In genomic region chr20:50957798-50958732, GRCh38 we compare ENCODE assay signal across 1 cellular context.
TF ChIP-seq lines count a peak whose summit lies in the region.

Gene DPM1, minus strand, starts transcription at chr20:50958532. Its CDS starts 9 bp downstream, at chr20:50958523.

TF ChIP-seq in HepG2, 621 proteins besides CTCF, POLR2A, EP300 and RAD21 (continued from another document and continues in another):
- TF ChIP-seq FUBP1 (CRISPR knock-in tag; IDR thresholded peaks at IDR 0.05; ENCODE audit: borderline replicate concordance) = peak; percentile 74; the same call in 1 of the 2 replicates
- TF ChIP-seq SKI (IDR thresholded peaks at IDR 0.05; ENCODE audit: partially characterized antibody) = peak; percentile 46
- TF ChIP-seq, protein P1, sequence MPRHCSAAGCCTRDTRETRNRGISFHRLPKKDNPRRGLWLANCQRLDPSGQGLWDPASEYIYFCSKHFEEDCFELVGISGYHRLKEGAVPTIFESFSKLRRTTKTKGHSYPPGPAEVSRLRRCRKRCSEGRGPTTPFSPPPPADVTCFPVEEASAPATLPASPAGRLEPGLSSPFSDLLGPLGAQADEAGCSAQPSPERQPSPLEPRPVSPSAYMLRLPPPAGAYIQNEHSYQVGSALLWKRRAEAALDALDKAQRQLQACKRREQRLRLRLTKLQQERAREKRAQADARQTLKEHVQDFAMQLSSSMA (CRISPR knock-in tag; IDR thresholded peaks at IDR 0.05) = 0 out of 2 replicates have a peak, but pooled peaks have one; percentile 45
- TF ChIP-seq, protein P2, sequence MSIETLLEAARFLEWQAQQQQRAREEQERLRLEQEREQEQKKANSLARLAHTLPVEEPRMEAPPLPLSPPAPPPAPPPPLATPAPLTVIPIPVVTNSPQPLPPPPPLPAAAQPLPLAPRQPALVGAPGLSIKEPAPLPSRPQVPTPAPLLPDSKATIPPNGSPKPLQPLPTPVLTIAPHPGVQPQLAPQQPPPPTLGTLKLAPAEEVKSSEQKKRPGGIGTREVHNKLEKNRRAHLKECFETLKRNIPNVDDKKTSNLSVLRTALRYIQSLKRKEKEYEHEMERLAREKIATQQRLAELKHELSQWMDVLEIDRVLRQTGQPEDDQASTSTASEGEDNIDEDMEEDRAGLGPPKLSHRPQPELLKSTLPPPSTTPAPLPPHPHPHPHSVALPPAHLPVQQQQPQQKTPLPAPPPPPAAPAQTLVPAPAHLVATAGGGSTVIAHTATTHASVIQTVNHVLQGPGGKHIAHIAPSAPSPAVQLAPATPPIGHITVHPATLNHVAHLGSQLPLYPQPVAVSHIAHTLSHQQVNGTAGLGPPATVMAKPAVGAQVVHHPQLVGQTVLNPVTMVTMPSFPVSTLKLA (IDR thresholded peaks at IDR 0.05) = no peak
- TF ChIP-seq, protein P3, sequence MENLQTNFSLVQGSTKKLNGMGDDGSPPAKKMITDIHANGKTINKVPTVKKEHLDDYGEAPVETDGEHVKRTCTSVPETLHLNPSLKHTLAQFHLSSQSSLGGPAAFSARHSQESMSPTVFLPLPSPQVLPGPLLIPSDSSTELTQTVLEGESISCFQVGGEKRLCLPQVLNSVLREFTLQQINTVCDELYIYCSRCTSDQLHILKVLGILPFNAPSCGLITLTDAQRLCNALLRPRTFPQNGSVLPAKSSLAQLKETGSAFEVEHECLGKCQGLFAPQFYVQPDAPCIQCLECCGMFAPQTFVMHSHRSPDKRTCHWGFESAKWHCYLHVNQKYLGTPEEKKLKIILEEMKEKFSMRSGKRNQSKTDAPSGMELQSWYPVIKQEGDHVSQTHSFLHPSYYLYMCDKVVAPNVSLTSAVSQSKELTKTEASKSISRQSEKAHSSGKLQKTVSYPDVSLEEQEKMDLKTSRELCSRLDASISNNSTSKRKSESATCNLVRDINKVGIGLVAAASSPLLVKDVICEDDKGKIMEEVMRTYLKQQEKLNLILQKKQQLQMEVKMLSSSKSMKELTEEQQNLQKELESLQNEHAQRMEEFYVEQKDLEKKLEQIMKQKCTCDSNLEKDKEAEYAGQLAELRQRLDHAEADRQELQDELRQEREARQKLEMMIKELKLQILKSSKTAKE (CRISPR knock-in tag; IDR thresholded peaks at IDR 0.05; ENCODE audit: borderline replicate concordance) = no peak
- TF ChIP-seq DNMT3B (CRISPR knock-in tag; conservative IDR thresholded peaks at IDR 0.05) = peak; percentile 95
- peak; percentile 17 for TF ChIP-seq CHCHD3 (CRISPR knock-in tag; IDR thresholded peaks at IDR 0.05)
- TF ChIP-seq GTF2F1 (IDR thresholded peaks at IDR 0.05; ENCODE audit: low read length) = peak; percentile 85; the same call in 1 of the 2 replicates
- TF ChIP-seq ZNF570 (CRISPR knock-in tag; IDR thresholded peaks at IDR 0.05; ENCODE audit: borderline replicate concordance) = no peak
- TF ChIP-seq MIER2 (CRISPR knock-in tag; IDR thresholded peaks at IDR 0.05) = peak; percentile 13; the same call in 1 of the 2 replicates
- TF ChIP-seq SRF (IDR thresholded peaks at IDR 0.05; ENCODE audit: low read depth, low read length) = no peak
- TF ChIP-seq CEBPG (CRISPR knock-in tag; IDR thresholded peaks at IDR 0.05) = peak; percentile 79
- TF ChIP-seq, protein P4, sequence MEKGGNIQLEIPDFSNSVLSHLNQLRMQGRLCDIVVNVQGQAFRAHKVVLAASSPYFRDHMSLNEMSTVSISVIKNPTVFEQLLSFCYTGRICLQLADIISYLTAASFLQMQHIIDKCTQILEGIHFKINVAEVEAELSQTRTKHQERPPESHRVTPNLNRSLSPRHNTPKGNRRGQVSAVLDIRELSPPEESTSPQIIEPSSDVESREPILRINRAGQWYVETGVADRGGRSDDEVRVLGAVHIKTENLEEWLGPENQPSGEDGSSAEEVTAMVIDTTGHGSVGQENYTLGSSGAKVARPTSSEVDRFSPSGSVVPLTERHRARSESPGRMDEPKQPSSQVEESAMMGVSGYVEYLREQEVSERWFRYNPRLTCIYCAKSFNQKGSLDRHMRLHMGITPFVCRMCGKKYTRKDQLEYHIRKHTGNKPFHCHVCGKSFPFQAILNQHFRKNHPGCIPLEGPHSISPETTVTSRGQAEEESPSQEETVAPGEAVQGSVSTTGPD (CRISPR knock-in tag; IDR thresholded peaks at IDR 0.05) = no peak
- TF ChIP-seq CHD4 (IDR thresholded peaks at IDR 0.05; ENCODE audit: borderline replicate concordance, low read length) = no peak
- TF ChIP-seq SMARCE1 (IDR thresholded peaks at IDR 0.05; ENCODE audit: borderline replicate concordance) = no peak
- peak; percentile 24 for TF ChIP-seq SMAD3 (CRISPR knock-in tag; IDR thresholded peaks at IDR 0.05)
- TF ChIP-seq ZNF296 (CRISPR knock-in tag; conservative IDR thresholded peaks at IDR 0.05) = no peak; the same call in 1 of the 2 replicates
- TF ChIP-seq ARNT (IDR thresholded peaks at IDR 0.05) = no peak
- TF ChIP-seq, protein P5, sequence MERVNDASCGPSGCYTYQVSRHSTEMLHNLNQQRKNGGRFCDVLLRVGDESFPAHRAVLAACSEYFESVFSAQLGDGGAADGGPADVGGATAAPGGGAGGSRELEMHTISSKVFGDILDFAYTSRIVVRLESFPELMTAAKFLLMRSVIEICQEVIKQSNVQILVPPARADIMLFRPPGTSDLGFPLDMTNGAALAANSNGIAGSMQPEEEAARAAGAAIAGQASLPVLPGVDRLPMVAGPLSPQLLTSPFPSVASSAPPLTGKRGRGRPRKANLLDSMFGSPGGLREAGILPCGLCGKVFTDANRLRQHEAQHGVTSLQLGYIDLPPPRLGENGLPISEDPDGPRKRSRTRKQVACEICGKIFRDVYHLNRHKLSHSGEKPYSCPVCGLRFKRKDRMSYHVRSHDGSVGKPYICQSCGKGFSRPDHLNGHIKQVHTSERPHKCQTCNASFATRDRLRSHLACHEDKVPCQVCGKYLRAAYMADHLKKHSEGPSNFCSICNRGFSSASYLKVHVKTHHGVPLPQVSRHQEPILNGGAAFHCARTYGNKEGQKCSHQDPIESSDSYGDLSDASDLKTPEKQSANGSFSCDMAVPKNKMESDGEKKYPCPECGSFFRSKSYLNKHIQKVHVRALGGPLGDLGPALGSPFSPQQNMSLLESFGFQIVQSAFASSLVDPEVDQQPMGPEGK (CRISPR knock-in tag; IDR thresholded peaks at IDR 0.05) = peak; percentile 62; the same call in 1 of the 2 replicates
- TF ChIP-seq PCBP2 (optimal IDR thresholded peaks at IDR 0.05; ENCODE audit: low read depth, low read length, poor library complexity, severe bottlenecking) = no peak
- no peak for TF ChIP-seq RORA (CRISPR knock-in tag; IDR thresholded peaks at IDR 0.05)
- TF ChIP-seq, protein P6, sequence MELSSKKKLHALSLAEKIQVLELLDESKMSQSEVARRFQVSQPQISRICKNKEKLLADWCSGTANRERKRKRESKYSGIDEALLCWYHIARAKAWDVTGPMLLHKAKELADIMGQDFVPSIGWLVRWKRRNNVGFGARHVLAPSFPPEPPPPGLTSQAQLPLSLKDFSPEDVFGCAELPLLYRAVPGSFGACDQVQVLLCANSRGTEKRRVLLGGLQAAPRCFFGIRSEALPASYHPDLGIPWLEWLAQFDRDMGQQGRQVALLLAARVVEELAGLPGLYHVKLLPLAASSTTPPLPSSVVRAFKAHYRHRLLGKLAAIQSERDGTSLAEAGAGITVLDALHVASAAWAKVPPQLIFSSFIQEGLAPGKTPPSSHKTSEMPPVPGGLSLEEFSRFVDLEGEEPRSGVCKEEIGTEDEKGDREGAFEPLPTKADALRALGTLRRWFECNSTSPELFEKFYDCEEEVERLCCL (CRISPR knock-in tag; IDR thresholded peaks at IDR 0.05; ENCODE audit: borderline replicate concordance) = peak; percentile 96
- no peak for TF ChIP-seq NFIB (CRISPR knock-in tag; IDR thresholded peaks at IDR 0.05; ENCODE audit: borderline replicate concordance)
- TF ChIP-seq TOPORS (CRISPR knock-in tag; IDR thresholded peaks at IDR 0.05) = no peak
- TF ChIP-seq SMAD9 (CRISPR knock-in tag; IDR thresholded peaks at IDR 0.05) = no peak; the same call in 1 of the 2 replicates
- no peak for TF ChIP-seq ZSCAN9 (CRISPR knock-in tag; IDR thresholded peaks at IDR 0.05; ENCODE audit: borderline replicate concordance)
- TF ChIP-seq, protein P7, sequence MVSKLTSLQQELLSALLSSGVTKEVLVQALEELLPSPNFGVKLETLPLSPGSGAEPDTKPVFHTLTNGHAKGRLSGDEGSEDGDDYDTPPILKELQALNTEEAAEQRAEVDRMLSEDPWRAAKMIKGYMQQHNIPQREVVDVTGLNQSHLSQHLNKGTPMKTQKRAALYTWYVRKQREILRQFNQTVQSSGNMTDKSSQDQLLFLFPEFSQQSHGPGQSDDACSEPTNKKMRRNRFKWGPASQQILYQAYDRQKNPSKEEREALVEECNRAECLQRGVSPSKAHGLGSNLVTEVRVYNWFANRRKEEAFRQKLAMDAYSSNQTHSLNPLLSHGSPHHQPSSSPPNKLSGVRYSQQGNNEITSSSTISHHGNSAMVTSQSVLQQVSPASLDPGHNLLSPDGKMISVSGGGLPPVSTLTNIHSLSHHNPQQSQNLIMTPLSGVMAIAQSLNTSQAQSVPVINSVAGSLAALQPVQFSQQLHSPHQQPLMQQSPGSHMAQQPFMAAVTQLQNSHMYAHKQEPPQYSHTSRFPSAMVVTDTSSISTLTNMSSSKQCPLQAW (CRISPR knock-in tag; IDR thresholded peaks at IDR 0.05) = peak; percentile 62
- TF ChIP-seq MXD4 (CRISPR knock-in tag; IDR thresholded peaks at IDR 0.05) = peak; percentile 64; the same call in 1 of the 2 replicates
- TF ChIP-seq FOXC1 (CRISPR knock-in tag; IDR thresholded peaks at IDR 0.05; ENCODE audit: borderline replicate concordance) = peak; percentile 87
- no peak; the same call in 1 of the 2 replicates for TF ChIP-seq ZFP36L1 (CRISPR knock-in tag; IDR thresholded peaks at IDR 0.05)
- TF ChIP-seq KLF15 (CRISPR knock-in tag; IDR thresholded peaks at IDR 0.05; ENCODE audit: borderline replicate concordance) = no peak; the same call in 1 of the 2 replicates
- TF ChIP-seq ZNF460 (CRISPR knock-in tag; IDR thresholded peaks at IDR 0.05; ENCODE audit: borderline replicate concordance) = no peak
- no peak for TF ChIP-seq HMGA1 (CRISPR knock-in tag; conservative IDR thresholded peaks at IDR 0.05)
- no peak for TF ChIP-seq ZNF496 (CRISPR knock-in tag; IDR thresholded peaks at IDR 0.05; ENCODE audit: insufficient replicate concordance)
- peak; percentile 66; the same call in 1 of the 2 replicates for TF ChIP-seq ZNF33B (CRISPR knock-in tag; IDR thresholded peaks at IDR 0.05)
- no peak; the same call in 1 of the 2 replicates for TF ChIP-seq ZSCAN25 (CRISPR knock-in tag; IDR thresholded peaks at IDR 0.05)
- TF ChIP-seq BRCA1 (CRISPR knock-in tag; IDR thresholded peaks at IDR 0.05) = peak; percentile 94
- no peak for TF ChIP-seq NR2F6 (IDR thresholded peaks at IDR 0.05)
- TF ChIP-seq NR2F6 (CRISPR knock-in tag; IDR thresholded peaks at IDR 0.05) = no peak
- TF ChIP-seq, protein P8, sequence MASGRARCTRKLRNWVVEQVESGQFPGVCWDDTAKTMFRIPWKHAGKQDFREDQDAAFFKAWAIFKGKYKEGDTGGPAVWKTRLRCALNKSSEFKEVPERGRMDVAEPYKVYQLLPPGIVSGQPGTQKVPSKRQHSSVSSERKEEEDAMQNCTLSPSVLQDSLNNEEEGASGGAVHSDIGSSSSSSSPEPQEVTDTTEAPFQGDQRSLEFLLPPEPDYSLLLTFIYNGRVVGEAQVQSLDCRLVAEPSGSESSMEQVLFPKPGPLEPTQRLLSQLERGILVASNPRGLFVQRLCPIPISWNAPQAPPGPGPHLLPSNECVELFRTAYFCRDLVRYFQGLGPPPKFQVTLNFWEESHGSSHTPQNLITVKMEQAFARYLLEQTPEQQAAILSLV (CRISPR knock-in tag; IDR thresholded peaks at IDR 0.05; ENCODE audit: borderline replicate concordance) = no peak
- no peak for TF ChIP-seq ZNF580 (CRISPR knock-in tag; IDR thresholded peaks at IDR 0.05; ENCODE audit: borderline replicate concordance, low read depth)
- TF ChIP-seq PAWR (CRISPR knock-in tag; IDR thresholded peaks at IDR 0.05; ENCODE audit: borderline replicate concordance) = no peak; the same call in 1 of the 2 replicates
- TF ChIP-seq ZNF362 (CRISPR knock-in tag; IDR thresholded peaks at IDR 0.05; ENCODE audit: borderline replicate concordance) = no peak
- no peak for TF ChIP-seq SP1 (IDR thresholded peaks at IDR 0.05)
- TF ChIP-seq SP1 (CRISPR knock-in tag; IDR thresholded peaks at IDR 0.05) = peak; percentile 47
- TF ChIP-seq WIZ (CRISPR knock-in tag; IDR thresholded peaks at IDR 0.05) = no peak
- TF ChIP-seq HNRNPUL1 (IDR thresholded peaks at IDR 0.05; ENCODE audit: low read depth, low read length) = no peak
- TF ChIP-seq ZBTB8A (CRISPR knock-in tag; IDR thresholded peaks at IDR 0.05; ENCODE audit: borderline replicate concordance, low read depth) = peak; percentile 59; the same call in 1 of the 2 replicates
- TF ChIP-seq, protein P9, sequence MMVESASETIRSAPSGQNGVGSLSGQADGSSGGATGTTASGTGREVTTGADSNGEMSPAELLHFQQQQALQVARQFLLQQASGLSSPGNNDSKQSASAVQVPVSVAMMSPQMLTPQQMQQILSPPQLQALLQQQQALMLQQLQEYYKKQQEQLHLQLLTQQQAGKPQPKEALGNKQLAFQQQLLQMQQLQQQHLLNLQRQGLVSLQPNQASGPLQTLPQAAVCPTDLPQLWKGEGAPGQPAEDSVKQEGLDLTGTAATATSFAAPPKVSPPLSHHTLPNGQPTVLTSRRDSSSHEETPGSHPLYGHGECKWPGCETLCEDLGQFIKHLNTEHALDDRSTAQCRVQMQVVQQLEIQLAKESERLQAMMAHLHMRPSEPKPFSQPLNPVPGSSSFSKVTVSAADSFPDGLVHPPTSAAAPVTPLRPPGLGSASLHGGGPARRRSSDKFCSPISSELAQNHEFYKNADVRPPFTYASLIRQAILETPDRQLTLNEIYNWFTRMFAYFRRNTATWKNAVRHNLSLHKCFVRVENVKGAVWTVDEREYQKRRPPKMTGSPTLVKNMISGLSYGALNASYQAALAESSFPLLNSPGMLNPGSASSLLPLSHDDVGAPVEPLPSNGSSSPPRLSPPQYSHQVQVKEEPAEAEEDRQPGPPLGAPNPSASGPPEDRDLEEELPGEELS (CRISPR knock-in tag; IDR thresholded peaks at IDR 0.05) = no peak
